Comparison of ENCODE assay signal across 15 cellular contexts in genomic region chr12:57153420-57153997, GRCh38. TPM values are rescaled to one million over a fixed set of nuclear protein-coding genes. Genes with fewer than 3 reads are reported as not detected.
DNase-seq lines count a peak whose midpoint lies in the region; ATAC-seq and TF ChIP-seq lines count a peak whose summit lies in the region.
"Had no signal": no experiment of that assay in that cellular context is flagged by ENCODE, and none has a peak within 500 bp of the region (broad histone marks: within the 10 kb centered on the region; RNA-seq: fewer than 3 reads in every experiment).

No MANE protein-coding gene starts in this region.

- H3K27me3 ChIP-seq in lower lobe of right lung (ENCODE audit: low read depth) (no peaks in the 10 kb centered on the region), stomach smooth muscle (ENCODE audit: control insufficient read depth in 1 of 2, insufficient read depth in 2 of 2, low read length in 2 of 2) (no peaks in the 10 kb centered on the region)

- peak overlapping the region; percentile 67 for H3K27ac ChIP-seq in angular gyrus (ENCODE audit: low read depth, low read length)
- peak overlapping the region; percentile 36 for H3K27ac ChIP-seq in lower lobe of right lung
- peak overlapping the region; percentile 41 for H3K27ac ChIP-seq in stomach smooth muscle (ENCODE audit: low read length)

- H3K36me3 ChIP-seq in lower lobe of right lung, result peaks cover 61% of the 10 kb centered on the region
- H3K36me3 ChIP-seq in stomach smooth muscle (ENCODE audit: control insufficient read depth in 2 of 2, insufficient read depth in 2 of 2, low read length in 2 of 2), result peaks cover 30 to 41% of the 10 kb centered on the region in 2 donors

- peaks cover 0 to 3% (median 1%) of the 10 kb centered on the region in 3 donors for H3K27me3 Mint-ChIP-seq in CD14-positive monocyte (ENCODE audit: low read depth in 3 of 3)
- H3K27me3 Mint-ChIP-seq: activated CD4-positive, alpha-beta memory T cell treated with anti-CD3 and anti-CD28 coated beads for 36 hours had no signal

- ATAC-seq in lower lobe of right lung, result peak in 1 of 2 donors; percentile 43

- TF ChIP-seq CTCF in CD14-positive monocyte (IDR thresholded peaks at IDR 0.05), result no peak
- TF ChIP-seq CTCF in lower lobe of right lung (IDR thresholded peaks at IDR 0.05), result no peak

- no peak overlapping the region for H3K9ac ChIP-seq in stomach smooth muscle (ENCODE audit: low read length in 2 of 2)

- intact Hi-C loops in CD14-positive monocyte (cut with micrococcal nuclease) (no loop called here), lower lobe of right lung (cut with DNase I) (no loop called here)

- H3K4me3 Mint-ChIP-seq in CD14-positive monocyte, result peak overlapping the region; percentile 47 to 75
- H3K4me3 Mint-ChIP-seq: activated CD4-positive, alpha-beta memory T cell treated with anti-CD3 and anti-CD28 coated beads for 36 hours had no signal

- H3K9me3 ChIP-seq in lower lobe of right lung (no peaks in the 10 kb centered on the region), stomach smooth muscle (ENCODE audit: control insufficient read depth in 2 of 2, low read length in 2 of 2) (no peaks in the 10 kb centered on the region)

- DNase-seq in CD14-positive monocyte (ENCODE audit: low spot score), result no peak
- DNase-seq in lower lobe of right lung, result no peak
- no peak for DNase-seq in GDM1 (lab: John Stamatoyannopoulos, UW)
- DNase-seq in SIG-M5 treated with dmso at 0.1 percent for 504 hours (lab: John Stamatoyannopoulos, UW; ENCODE audit: unreplicated experiment), result no peak
- DNase-seq in OCI-M2 (lab: John Stamatoyannopoulos, UW; ENCODE audit: unreplicated experiment), result no peak
- DNase-seq in cerebellum (ENCODE audit: low spot score), result no peak
- DNase-seq: activated CD4-positive, alpha-beta memory T cell treated with anti-CD3 and anti-CD28 coated beads for 36 hours; KG1; NCI-H1417; NCI-H446; stimulated activated CD4-positive, alpha-beta T cell treated with anti-CD3 and anti-CD28 coated beads, Interleukin-1b, Interleukin-23, amount 100 ng/mL, for 48 hours had no signal

- H3K4me1 ChIP-seq in lower lobe of right lung (peaks cover 77% of the 10 kb centered on the region), stomach smooth muscle (ENCODE audit: control insufficient read depth, insufficient read depth, low read length) (peaks cover 48% of the 10 kb centered on the region)

- no peaks in the 10 kb centered on the region for H3K9me3 Mint-ChIP-seq in CD14-positive monocyte
- H3K9me3 Mint-ChIP-seq: activated CD4-positive, alpha-beta memory T cell treated with anti-CD3 and anti-CD28 coated beads for 36 hours had no signal

- H3K4me1 Mint-ChIP-seq in CD14-positive monocyte, result peaks cover 100% of the 10 kb centered on the region

- peaks cover 70 to 92% of the 10 kb centered on the region in 2 donors for H3K36me3 Mint-ChIP-seq in CD14-positive monocyte
- H3K36me3 Mint-ChIP-seq: activated CD4-positive, alpha-beta memory T cell treated with anti-CD3 and anti-CD28 coated beads for 36 hours had no signal

- peak overlapping the region; percentile 92 to 97 (median 93) for H3K27ac Mint-ChIP-seq in CD14-positive monocyte
- H3K27ac Mint-ChIP-seq: activated CD4-positive, alpha-beta memory T cell treated with anti-CD3 and anti-CD28 coated beads for 36 hours had no signal

- no peak overlapping the region for H3K4me3 ChIP-seq in lower lobe of right lung
- no peak overlapping the region for H3K4me3 ChIP-seq in stomach smooth muscle (ENCODE audit: low read length in 2 of 2)

RNA-seq across cellular contexts. Expression of gene LRP1-AS, which starts 6.1 kb away (rescaled TPM):
- 1 to 10 TPM in 1 of 2 donors, under 1 TPM in 1; 0.35 to 1.5 TPM for polyA plus RNA-seq in CD14-positive monocyte
- total RNA-seq in lower lobe of right lung (not detected), cerebellum (not detected)
- total RNA-seq: activated CD4-positive, alpha-beta memory T cell treated with anti-CD3 and anti-CD28 coated beads for 36 hours; H1; posterior vena cava had no signal
- polyA plus RNA-seq: H1 had no signal

RNA-seq across cellular contexts. Expression of gene LRP1, which starts 25.2 kb away (rescaled TPM):
- polyA plus RNA-seq in CD14-positive monocyte, result 10 to 100 TPM in 1 of 2 donors, 1 to 10 TPM in 1; 5.5 to 10.5 TPM
- total RNA-seq in lower lobe of right lung (404 TPM), cerebellum (109 TPM)

RNA-seq across cellular contexts. Expression of gene STAT6, which starts 42.3 kb away (rescaled TPM):
- 100 to 1,000 TPM; 132 to 154 TPM for polyA plus RNA-seq in CD14-positive monocyte
- total RNA-seq in lower lobe of right lung (269 TPM), cerebellum (7.6 TPM)

Comparison
In these comparisons a context has a peak if more than half of its experiments do, and no peak if none do; other contexts are left out.
1. RNA of gene STAT6, which starts 42.3 kb away (total RNA-seq): 269 TPM in lower lobe of right lung (single experiment); 7.6 TPM in cerebellum (single experiment); every median in the first group is over 10 times any median in the second.
2. Peak in every context shown above with its lines, with median percentiles within 50 percentile points of each other: H3K27ac ChIP-seq.